Comparison of ENCODE assay signal across 14 cellular contexts in the genomic region with DNA sequence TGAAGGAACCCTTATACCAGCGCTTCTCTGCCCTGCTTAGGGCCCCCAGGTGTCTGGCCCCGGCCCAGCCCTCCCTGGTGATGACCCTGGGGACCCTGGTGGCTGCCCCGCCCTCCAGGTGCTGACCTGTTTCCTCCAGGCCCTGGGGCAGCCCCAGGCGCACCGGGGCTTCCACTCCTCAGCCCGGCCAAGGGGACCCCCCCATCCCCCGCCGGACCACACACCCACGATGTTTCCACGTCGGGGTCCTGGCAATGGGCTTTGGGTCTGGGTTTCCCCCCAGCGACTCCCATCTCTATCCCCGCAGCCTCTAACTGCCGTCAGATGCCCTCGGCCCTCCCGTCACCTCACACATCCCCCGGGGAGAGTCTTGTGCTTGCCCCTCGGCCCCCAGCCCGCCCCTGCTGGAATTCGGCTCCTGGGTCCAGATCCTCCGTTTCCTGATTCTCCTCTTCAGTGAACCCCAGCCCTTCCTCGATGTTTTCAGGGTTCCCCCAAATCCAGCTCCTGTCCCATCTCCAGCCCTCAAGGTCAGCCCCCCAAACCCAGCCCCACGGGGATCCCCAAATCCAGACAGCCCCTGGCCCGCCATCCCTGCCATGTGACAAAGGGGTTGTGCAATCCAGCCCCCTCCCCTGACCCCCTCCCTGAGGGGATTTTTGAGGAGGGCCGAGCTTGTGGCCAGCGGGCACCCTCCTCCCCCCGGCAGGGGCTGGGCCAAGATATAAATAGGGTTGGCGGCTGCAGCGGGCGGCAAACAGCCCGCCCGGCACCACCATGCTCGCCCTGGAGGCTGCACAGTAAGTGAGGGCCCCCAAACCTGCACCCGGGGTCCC. TPM values are rescaled to one million over a fixed set of nuclear protein-coding genes. Genes with fewer than 3 reads are reported as not detected.
DNase-seq lines count a peak whose midpoint lies in the region; ATAC-seq and TF ChIP-seq lines count a peak whose summit lies in the region.
"Had no signal": no experiment of that assay in that cellular context is flagged by ENCODE, and none has a peak within 500 bp of the region (broad histone marks: within the 10 kb centered on the region; RNA-seq: fewer than 3 reads in every experiment).

A gene (plus strand): TSS at position 753 of the 836 bp plus-strand sequence. CDS start 25 bp downstream, at position 778.

- ATAC-seq in GM23338 (peak; percentile 6; the same call in 2 of the 3 replicates), activated B cell treated with CpG ODN at 0.5 μM for 24 hours (ENCODE audit: low read depth) (peak; percentile 40), HG03521 (IDR thresholded peaks at IDR 0.05; ENCODE audit: unreplicated experiment) (no peak), PC-3 (no peak)
- ATAC-seq in naive thymus-derived CD8-positive, alpha-beta T cell = no peak
- ATAC-seq: activated CD4-positive, alpha-beta T cell treated with anti-CD3 and anti-CD28 coated beads for 36 hours had no signal

- H3K27me3 Mint-ChIP-seq in GM23338 (ENCODE audit: insufficient read depth, low read depth, poor library complexity) (peaks cover 9% of the 10 kb centered on the region), activated B cell treated with CpG ODN at 0.5 μM for 24 hours (no peaks in the 10 kb centered on the region)
- H3K27me3 Mint-ChIP-seq in naive thymus-derived CD8-positive, alpha-beta T cell = peaks cover 17 to 44% (median 23%) of the 10 kb centered on the region in 5 donors

- DNase-seq in GM23338 (ENCODE audit: low spot score) (peak; percentile 40), activated B cell treated with CpG ODN at 0.5 μM for 24 hours (peak; percentile 77), NCI-H446 treated with DMSO at 0.1 percent for 48 hours (lab: John Stamatoyannopoulos, UW) (no peak), PC-3 (no peak)
- DNase-seq in naive thymus-derived CD8-positive, alpha-beta T cell = no peak
- DNase-seq in activated CD4-positive, alpha-beta T cell treated with anti-CD3 and anti-CD28 coated beads for 1 hour = no peak
- DNase-seq: activated CD4-positive, alpha-beta T cell treated with anti-CD3 and anti-CD28 coated beads for 36 hours; activated naive CD4-positive, alpha-beta T cell treated with anti-CD3 and anti-CD28 coated beads, Interleukin-2, amount 50 U/mL, for 16 hours; NCI-H2081; SHP77; stomach had no signal

- CTCF ChIA-PET in activated B cell treated with CpG ODN at 0.5 μM for 24 hours (lab: Charles Lee) = interaction anchor here (0.8 to 1.1 kb wide), 2 partner anchors 42 to 61 kb away, joined by 4 read pairs; no protein-coding TSS in a partner anchor
- CTCF ChIA-PET in PC-3 (lab: Charles Lee) = no interaction called here

- TF ChIP-seq CTCF in GM23338 (conservative IDR thresholded peaks at IDR 0.05; ENCODE audit: low read depth in 2 of 2) (no peak), activated B cell treated with CpG ODN at 0.5 μM for 24 hours (IDR thresholded peaks at IDR 0.05) (no peak), PC-3 (conservative IDR thresholded peaks at IDR 0.05; ENCODE audit: low read depth, low read length) (no peak)

- no peak within 1 kb of the TSS for H3K9ac ChIP-seq in PC-3 (ENCODE audit: low read length)

- H3K4me3 Mint-ChIP-seq in GM23338 = peak within 1 kb of the TSS; percentile 82
- peak within 1 kb of the TSS; percentile 95 for H3K4me3 Mint-ChIP-seq in activated B cell treated with CpG ODN at 0.5 μM for 24 hours
- peak within 1 kb of the TSS in 3 of 10 donors; percentile 33 to 89 (median 56) for H3K4me3 Mint-ChIP-seq in naive thymus-derived CD8-positive, alpha-beta T cell
- H3K4me3 Mint-ChIP-seq: activated CD4-positive, alpha-beta T cell treated with anti-CD3 and anti-CD28 coated beads for 36 hours had no signal

- H3K4me1 ChIP-seq in GM23338 (ENCODE audit: insufficient read depth) (peaks cover 14% of the 10 kb centered on the region; the same call in 1 of the 2 replicates), PC-3 (ENCODE audit: insufficient read depth, low read length) (no peaks in the 10 kb centered on the region; the same call in 1 of the 2 replicates)

- peaks cover 14% of the 10 kb centered on the region; the same call in 1 of the 2 replicates for H3F3A ChIP-seq in GM23338 (replicated peaks; ENCODE audit: low read depth)
- no peaks in the 10 kb centered on the region for H3F3A ChIP-seq in PC-3 (ENCODE audit: low read length, unreplicated experiment)

- intact Hi-C loops in activated B cell treated with CpG ODN at 0.5 μM for 24 hours (cut with micrococcal nuclease) (loop anchor here (1.0 kb wide), 1 partner anchor 13 kb away; no protein-coding TSS in a partner anchor), PC-3 (cut with micrococcal nuclease) (no loop called here)

- H3K27me3 ChIP-seq in GM23338 (ENCODE audit: insufficient read depth) (no peaks in the 10 kb centered on the region), PC-3 (ENCODE audit: low read length) (peaks cover 26% of the 10 kb centered on the region)

- peaks cover 25% of the 10 kb centered on the region for H3K4me1 Mint-ChIP-seq in GM23338
- peaks cover 71% of the 10 kb centered on the region for H3K4me1 Mint-ChIP-seq in activated B cell treated with CpG ODN at 0.5 μM for 24 hours
- H3K4me1 Mint-ChIP-seq in naive thymus-derived CD8-positive, alpha-beta T cell = peaks cover 6 to 28% (median 17%) of the 10 kb centered on the region in 4 donors

- H3K4me2 ChIP-seq in GM23338 (peak within 1 kb of the TSS; percentile 98), PC-3 (ENCODE audit: low read length) (no peak within 1 kb of the TSS)

- no peak within 1 kb of the TSS for H3K27ac ChIP-seq in GM23338 (ENCODE audit: low read depth)
- H3K27ac ChIP-seq in PC-3 (ENCODE audit: low read length) = no peak within 1 kb of the TSS
- H3K27ac ChIP-seq: stomach had no signal

- no TSS peak for BruUV-seq in PC-3 (replicated peaks; lab: Mats Ljungman, UMichigan)

- TF ChIP-seq POLR2A in GM10847 (IDR thresholded peaks at IDR 0.05; ENCODE audit: extremely low read depth, insufficient read length) = peak; percentile 96

- POLR2A ChIA-PET in activated B cell treated with CpG ODN at 0.5 μM for 24 hours (lab: Charles Lee) (interaction anchor here (0.5 to 8.4 kb wide), 20 partner anchors 11 to 530 kb away, joined by 3 to 282 read pairs (median 8); a partner anchor contains a TSS), PC-3 (lab: Charles Lee; ENCODE audit: unreplicated experiment) (interaction anchor here (0.7 kb wide), 1 partner anchor 9 kb away, joined by 6 read pairs; no protein-coding TSS in a partner anchor)
- POLR2A ChIA-PET in naive thymus-derived CD8-positive, alpha-beta T cell (lab: Charles Lee) = interaction anchor here (0.8 kb wide), 1 partner anchor 34 kb away, joined by 3 read pairs; a partner anchor contains a TSS

- H2AFZ ChIP-seq in GM23338 (peak within 1 kb of the TSS; percentile 87; the same call in 1 of the 2 replicates), PC-3 (ENCODE audit: low read length) (no peak within 1 kb of the TSS)

- H3K27ac Mint-ChIP-seq in GM23338 (no peak within 1 kb of the TSS), activated B cell treated with CpG ODN at 0.5 μM for 24 hours (peak within 1 kb of the TSS; percentile 97)
- peak within 1 kb of the TSS in 6 of 10 donors; percentile 13 to 75 (median 44) for H3K27ac Mint-ChIP-seq in naive thymus-derived CD8-positive, alpha-beta T cell
- H3K27ac Mint-ChIP-seq: activated CD4-positive, alpha-beta T cell treated with anti-CD3 and anti-CD28 coated beads for 36 hours had no signal

- H3K36me3 Mint-ChIP-seq in GM23338 (ENCODE audit: low read depth) (peaks cover 30% of the 10 kb centered on the region), activated B cell treated with CpG ODN at 0.5 μM for 24 hours (ENCODE audit: low read depth) (peaks cover 45% of the 10 kb centered on the region)
- peaks cover 0 to 4% (median 0%) of the 10 kb centered on the region in 3 donors for H3K36me3 Mint-ChIP-seq in naive thymus-derived CD8-positive, alpha-beta T cell

- H3K36me3 ChIP-seq in GM23338 (ENCODE audit: insufficient read depth) (no peaks in the 10 kb centered on the region), PC-3 (ENCODE audit: low read depth, low read length) (peaks cover 6% of the 10 kb centered on the region; the same call in 1 of the 2 replicates)
- H3K36me3 ChIP-seq: stomach had no signal

- H3K9me3 ChIP-seq in PC-3 (ENCODE audit: low read length) = no peaks in the 10 kb centered on the region
- H3K9me3 ChIP-seq: stomach had no signal

- peaks cover 6% of the 10 kb centered on the region; the same call in 1 of the 2 replicates for H3K79me2 ChIP-seq in GM23338 (replicated peaks; ENCODE audit: insufficient read depth)
- no peaks in the 10 kb centered on the region for H3K79me2 ChIP-seq in PC-3 (ENCODE audit: low read length)

- H4K20me1 ChIP-seq in GM23338 (replicated peaks; ENCODE audit: insufficient read depth) (no peaks in the 10 kb centered on the region; the same call in 1 of the 2 replicates), PC-3 (ENCODE audit: low read length) (no peaks in the 10 kb centered on the region)

- H3K9me3 Mint-ChIP-seq in GM23338 (peaks cover 3% of the 10 kb centered on the region; the same call in 2 of the 3 replicates), activated B cell treated with CpG ODN at 0.5 μM for 24 hours (no peaks in the 10 kb centered on the region)
- peaks cover 0 to 3% (median 0%) of the 10 kb centered on the region in 9 donors for H3K9me3 Mint-ChIP-seq in naive thymus-derived CD8-positive, alpha-beta T cell

- H3K4me3 ChIP-seq in GM23338 (peak within 1 kb of the TSS; percentile 78), PC-3 (ENCODE audit: low read length) (no peak within 1 kb of the TSS)

- no peaks in the 10 kb centered on the region for H3K9me2 ChIP-seq in GM23338 (ENCODE audit: insufficient read depth)
- no peaks in the 10 kb centered on the region for H3K9me2 ChIP-seq in PC-3 (replicated peaks; ENCODE audit: low read length)

TF ChIP-seq in GM23338, 12 proteins besides CTCF, POLR2A, EP300 and RAD21 (continues in another document):
- TF ChIP-seq CREB1 (CRISPR knock-in tag; IDR thresholded peaks at IDR 0.05; ENCODE audit: low read depth) (no peak), JUNB (IDR thresholded peaks at IDR 0.05; ENCODE audit: unreplicated experiment) (no peak), POLR2AphosphoS5 (IDR thresholded peaks at IDR 0.05; ENCODE audit: low read depth) (no peak), STAT1 (IDR thresholded peaks at IDR 0.05; ENCODE audit: unreplicated experiment) (no peak), NANOG (IDR thresholded peaks at IDR 0.05; ENCODE audit: borderline replicate concordance) (no peak)

RNA-seq across cellular contexts. Expression of the gene that starts here (rescaled TPM):
- total RNA-seq in GM23338 (2014; rRNA removed; shearing (Covaris generic)) = 16.9 and 17.5 TPM in 2 replicates
- polyA plus RNA-seq in GM23338 (2016; fragmentation: Nextera tagmentation; extraction: Ambion mirVana) = 12.6 and 13.0 TPM in 2 replicates
- 280 and 324 TPM in 2 replicates for total RNA-seq in activated B cell treated with CpG ODN at 0.5 μM for 24 hours
- 1 to 10 TPM; 4.5 to 5.6 TPM for total RNA-seq in naive thymus-derived CD8-positive, alpha-beta T cell
- under 1 TPM in 2 of 3 donors, not detected in 1; 0.10 to 0.32 TPM for polyA plus RNA-seq in naive thymus-derived CD8-positive, alpha-beta T cell
- not detected in 2 replicates for total RNA-seq in PC-3 (2014; rRNA removed)
- total RNA-seq: dermis microvascular lymphatic vessel endothelial cell had no signal

Comparison
In these comparisons a context has a peak if more than half of its experiments do, and no peak if none do; other contexts are left out.
1. RNA of the gene that starts here (total RNA-seq): 280 to 324 TPM in activated B cell treated with CpG ODN at 0.5 μM for 24 hours; 16.9 to 17.5 TPM in GM23338, 4.5 to 5.6 TPM in naive thymus-derived CD8-positive, alpha-beta T cell and not detected in PC-3; every median in the first group is over 10 times any median in the second.
2. RNA of the gene that starts here (polyA plus RNA-seq): 12.6 to 13.0 TPM in GM23338; 0.10 to 0.32 TPM in naive thymus-derived CD8-positive, alpha-beta T cell; every median in the first group is over 10 times any median in the second.
3. ATAC-seq: peak in GM23338 (single experiment) and activated B cell treated with CpG ODN at 0.5 μM for 24 hours (single experiment); none in naive thymus-derived CD8-positive, alpha-beta T cell (0 of 2), HG03521 (single experiment) and PC-3 (single experiment).
4. DNase-seq: peak in GM23338 (single experiment) and activated B cell treated with CpG ODN at 0.5 μM for 24 hours (single experiment); none in naive thymus-derived CD8-positive, alpha-beta T cell (0 of 10), NCI-H446 treated with DMSO at 0.1 percent for 48 hours (single experiment), activated CD4-positive, alpha-beta T cell treated with anti-CD3 and anti-CD28 coated beads for 1 hour (single experiment) and PC-3 (single experiment).